Comparison of ENCODE assay signal across 26 cellular contexts in genomic region chr10:132151951-132152505, GRCh38. TPM values are rescaled to one million over a fixed set of nuclear protein-coding genes. Genes with fewer than 3 reads are reported as not detected.
DNase-seq lines count a peak whose midpoint lies in the region; ATAC-seq and TF ChIP-seq lines count a peak whose summit lies in the region.
"Had no signal": no experiment of that assay in that cellular context is flagged by ENCODE, and none has a peak within 500 bp of the region (broad histone marks: within the 10 kb centered on the region; RNA-seq: fewer than 3 reads in every experiment).

No MANE protein-coding gene starts in this region.

- H3K27ac ChIP-seq in BLaER1, result no peak overlapping the region
- H3K27ac ChIP-seq: A549, C4-2B, PC-9 had no signal

- H3K4me3 Mint-ChIP-seq in WTC11, result no peak overlapping the region
- H3K4me3 Mint-ChIP-seq: CD8-positive, alpha-beta memory T cell had no signal

- H3K9ac ChIP-seq in BLaER1, result no peak overlapping the region
- H3K9ac ChIP-seq: SK-N-SH had no signal

- no peaks in the 10 kb centered on the region for H3K36me3 Mint-ChIP-seq in WTC11
- H3K36me3 Mint-ChIP-seq: CD8-positive, alpha-beta memory T cell had no signal

- TF ChIP-seq CTCF in WTC11 (IDR thresholded peaks at IDR 0.05), result no peak

- POLR2A ChIA-PET in WTC11 (lab: Charles Lee), result no interaction called here

- H3K4me3 ChIP-seq in BLaER1, result no peak overlapping the region
- H3K4me3 ChIP-seq: A549, GM12878, PC-9 had no signal

- ATAC-seq in WTC11, result no peak
- ATAC-seq in left ventricle myocardium superior, result no peak
- no peak for ATAC-seq in HG02973 (IDR thresholded peaks at IDR 0.05; ENCODE audit: unreplicated experiment)
- no peak for ATAC-seq in HG03460 (IDR thresholded peaks at IDR 0.05; ENCODE audit: unreplicated experiment)
- ATAC-seq: A549, GM12878, HCT116 had no signal

- CTCF ChIA-PET in WTC11 (lab: Charles Lee), result interaction anchor here (0.8 to 1.5 kb wide), 4 partner anchors 9 to 208 kb away, joined by 3 to 8 read pairs (median 6); no protein-coding TSS in a partner anchor

- DNase-seq in WTC11 (ENCODE audit: low spot score) (peak; percentile 5), left ventricle myocardium superior (peak; percentile 9), posterior cingulate gyrus (peak in 6 of 10 donors; percentile 1 to 52 (median 8)), putamen (ENCODE audit: low spot score) (no peak)
- DNase-seq: AML-193, DMS 273 treated with DMSO at 0.1 percent for 48 hours, DMS79, EL, GDM1, NCI-H1048, NCI-H1417, NCI-H1694 treated with DMSO at 0.1 percent for 48 hours, NCI-H2081, NCI-H2227 treated with DMSO at 0.1 percent for 48 hours, NCI-H526 treated with DMSO at 0.1 percent for 48 hours, PC-9, SK-N-SH had no signal

- no peaks in the 10 kb centered on the region for H3K9me3 ChIP-seq in BLaER1
- H3K9me3 ChIP-seq: A549, SK-N-SH had no signal

- no peaks in the 10 kb centered on the region for H4K20me1 ChIP-seq in BLaER1

- H3K9me3 Mint-ChIP-seq in WTC11, result no peaks in the 10 kb centered on the region
- H3K9me3 Mint-ChIP-seq: CD8-positive, alpha-beta memory T cell had no signal

- H3K4me2 ChIP-seq in BLaER1, result peak overlapping the region; percentile 17; the same call in 1 of the 2 replicates
- H3K4me2 ChIP-seq: A549, PC-9, SK-N-SH had no signal

- no peak overlapping the region for H3K27ac Mint-ChIP-seq in WTC11

- no peaks in the 10 kb centered on the region for H3K27me3 ChIP-seq in BLaER1

- no peaks in the 10 kb centered on the region for H3K27me3 Mint-ChIP-seq in WTC11 (ENCODE audit: low read depth)
- H3K27me3 Mint-ChIP-seq: CD8-positive, alpha-beta memory T cell had no signal

- intact Hi-C loops in left ventricle myocardium superior (cut with micrococcal nuclease), result no loop called here
- intact Hi-C loops in posterior cingulate gyrus (cut with DNase I), result no loop called here

- peaks cover 32% of the 10 kb centered on the region for H3K4me1 ChIP-seq in BLaER1
- H3K4me1 ChIP-seq: A549 had no signal

- H3K36me3 ChIP-seq in BLaER1, result no peaks in the 10 kb centered on the region

- H3K4me1 Mint-ChIP-seq in WTC11, result 0 out of 2 replicates have a peak, but pooled peaks cover 3% of the 10 kb centered on the region
- H3K4me1 Mint-ChIP-seq: CD8-positive, alpha-beta memory T cell had no signal

TF ChIP-seq in WTC11, 78 proteins besides CTCF, POLR2A, EP300 and RAD21 (continues in another document):
- TF ChIP-seq ZNF232 (CRISPR knock-in tag; IDR thresholded peaks at IDR 0.05) (no peak), ZNF121 (CRISPR knock-in tag; IDR thresholded peaks at IDR 0.05) (no peak), CREM (CRISPR knock-in tag; IDR thresholded peaks at IDR 0.05) (no peak), ZNF532 (CRISPR knock-in tag; IDR thresholded peaks at IDR 0.05; ENCODE audit: borderline replicate concordance) (no peak), TP53 (CRISPR knock-in tag; IDR thresholded peaks at IDR 0.05) (no peak), ZNF263 (CRISPR knock-in tag; IDR thresholded peaks at IDR 0.05; ENCODE audit: low read depth) (no peak), E2F1 (CRISPR knock-in tag; IDR thresholded peaks at IDR 0.05) (no peak), NFYB (CRISPR knock-in tag; conservative IDR thresholded peaks at IDR 0.05; ENCODE audit: low read depth) (no peak), KAT7 (CRISPR knock-in tag; IDR thresholded peaks at IDR 0.05; ENCODE audit: borderline replicate concordance) (no peak), ZNF138 (CRISPR knock-in tag; conservative IDR thresholded peaks at IDR 0.05) (no peak), RELA (CRISPR knock-in tag; IDR thresholded peaks at IDR 0.05; ENCODE audit: borderline replicate concordance) (no peak), ELF4 (CRISPR knock-in tag; IDR thresholded peaks at IDR 0.05; ENCODE audit: low read depth) (no peak)
- TF ChIP-seq, protein P1, sequence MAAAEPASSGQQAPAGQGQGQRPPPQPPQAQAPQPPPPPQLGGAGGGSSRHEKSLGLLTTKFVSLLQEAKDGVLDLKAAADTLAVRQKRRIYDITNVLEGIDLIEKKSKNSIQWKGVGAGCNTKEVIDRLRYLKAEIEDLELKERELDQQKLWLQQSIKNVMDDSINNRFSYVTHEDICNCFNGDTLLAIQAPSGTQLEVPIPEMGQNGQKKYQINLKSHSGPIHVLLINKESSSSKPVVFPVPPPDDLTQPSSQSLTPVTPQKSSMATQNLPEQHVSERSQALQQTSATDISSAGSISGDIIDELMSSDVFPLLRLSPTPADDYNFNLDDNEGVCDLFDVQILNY (CRISPR knock-in tag; IDR thresholded peaks at IDR 0.05), result no peak
- TF ChIP-seq, protein P2, sequence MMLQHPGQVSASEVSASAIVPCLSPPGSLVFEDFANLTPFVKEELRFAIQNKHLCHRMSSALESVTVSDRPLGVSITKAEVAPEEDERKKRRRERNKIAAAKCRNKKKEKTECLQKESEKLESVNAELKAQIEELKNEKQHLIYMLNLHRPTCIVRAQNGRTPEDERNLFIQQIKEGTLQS (CRISPR knock-in tag; conservative IDR thresholded peaks at IDR 0.05), result no peak
- TF ChIP-seq, protein P3, sequence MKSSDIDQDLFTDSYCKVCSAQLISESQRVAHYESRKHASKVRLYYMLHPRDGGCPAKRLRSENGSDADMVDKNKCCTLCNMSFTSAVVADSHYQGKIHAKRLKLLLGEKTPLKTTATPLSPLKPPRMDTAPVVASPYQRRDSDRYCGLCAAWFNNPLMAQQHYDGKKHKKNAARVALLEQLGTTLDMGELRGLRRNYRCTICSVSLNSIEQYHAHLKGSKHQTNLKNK (CRISPR knock-in tag; IDR thresholded peaks at IDR 0.05), result no peak
- TF ChIP-seq, protein P4, sequence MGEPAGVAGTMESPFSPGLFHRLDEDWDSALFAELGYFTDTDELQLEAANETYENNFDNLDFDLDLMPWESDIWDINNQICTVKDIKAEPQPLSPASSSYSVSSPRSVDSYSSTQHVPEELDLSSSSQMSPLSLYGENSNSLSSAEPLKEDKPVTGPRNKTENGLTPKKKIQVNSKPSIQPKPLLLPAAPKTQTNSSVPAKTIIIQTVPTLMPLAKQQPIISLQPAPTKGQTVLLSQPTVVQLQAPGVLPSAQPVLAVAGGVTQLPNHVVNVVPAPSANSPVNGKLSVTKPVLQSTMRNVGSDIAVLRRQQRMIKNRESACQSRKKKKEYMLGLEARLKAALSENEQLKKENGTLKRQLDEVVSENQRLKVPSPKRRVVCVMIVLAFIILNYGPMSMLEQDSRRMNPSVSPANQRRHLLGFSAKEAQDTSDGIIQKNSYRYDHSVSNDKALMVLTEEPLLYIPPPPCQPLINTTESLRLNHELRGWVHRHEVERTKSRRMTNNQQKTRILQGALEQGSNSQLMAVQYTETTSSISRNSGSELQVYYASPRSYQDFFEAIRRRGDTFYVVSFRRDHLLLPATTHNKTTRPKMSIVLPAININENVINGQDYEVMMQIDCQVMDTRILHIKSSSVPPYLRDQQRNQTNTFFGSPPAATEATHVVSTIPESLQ (CRISPR knock-in tag; IDR thresholded peaks at IDR 0.05), result no peak

RNA-seq across cellular contexts. Expression of gene DPYSL4, which starts 34.7 kb away (rescaled TPM):
- 16.8 to 18.1 TPM (median 17.0 TPM) in 3 replicates for total RNA-seq in WTC11 (2021)
- 45.2 TPM for total RNA-seq in left ventricle myocardium superior
- total RNA-seq: HT-29 had no signal
